In genomic region chr2:71605173-71605641, GRCh38 we compare ENCODE assay signal across 15 cellular contexts.
A peak's percentile ranks its signal among the peaks of the same experiment; 100 is the strongest.
DNase-seq lines count a peak whose midpoint lies in the region; ATAC-seq and TF ChIP-seq lines count a peak whose summit lies in the region.
"Had no signal": no experiment of that assay in that cellular context is flagged by ENCODE, and none has a peak within 500 bp of the region (broad histone marks: within the 10 kb centered on the region; RNA-seq: fewer than 3 reads in every experiment).

No MANE protein-coding gene starts in this region.

- no peaks in the 10 kb centered on the region for H3K9me3 Mint-ChIP-seq in activated CD8-positive, alpha-beta memory T cell treated with anti-CD3 and anti-CD28 coated beads, Interleukin-2, amount 10 ng/mL, durations not matched to agents 7 days and 5 days (ENCODE audit: low read depth)
- H3K9me3 Mint-ChIP-seq: activated T-cell treated with anti-CD3 and anti-CD28 coated beads, Interleukin-2, amount 50 U/mL, for 72 hours had no signal

- WGBS in upper lobe of left lung, 2 donors: 35 to 47% methylated on average over 8 to 9 of the region's 9 CpGs

- H3K27me3 ChIP-seq in dorsolateral prefrontal cortex: no peaks in the 10 kb centered on the region
- H3K27me3 ChIP-seq in lower lobe of right lung (ENCODE audit: low read depth): no peaks in the 10 kb centered on the region
- no peaks in the 10 kb centered on the region for H3K27me3 ChIP-seq in upper lobe of left lung
- H3K27me3 ChIP-seq: breast epithelium had no signal

- H3K4me1 ChIP-seq in lower lobe of right lung: peaks cover 28% of the 10 kb centered on the region
- H3K4me1 ChIP-seq in upper lobe of left lung: peaks cover 14 to 37% (median 31%) of the 10 kb centered on the region in 4 donors
- H3K4me1 ChIP-seq: A549, breast epithelium, Caco-2 had no signal

- TF ChIP-seq CTCF in dorsolateral prefrontal cortex (IDR thresholded peaks at IDR 0.05 in 54 of 56, conservative IDR thresholded peaks at IDR 0.05 in 2 of 56; ENCODE audit: low read depth in 1 of 56, partially characterized antibody in 56 of 56) (no peak), lower lobe of right lung (IDR thresholded peaks at IDR 0.05) (no peak), upper lobe of left lung (IDR thresholded peaks at IDR 0.05) (no peak)

- TF ChIP-seq POLR2A in upper lobe of left lung (IDR thresholded peaks at IDR 0.05): no peak

- H3K9me3 ChIP-seq in lower lobe of right lung (no peaks in the 10 kb centered on the region), upper lobe of left lung (no peaks in the 10 kb centered on the region)
- H3K9me3 ChIP-seq: A549, breast epithelium, Caco-2, thoracic aorta had no signal

- no peak overlapping the region for H3K4me3 ChIP-seq in dorsolateral prefrontal cortex
- no peak overlapping the region for H3K4me3 ChIP-seq in lower lobe of right lung
- no peak overlapping the region for H3K4me3 ChIP-seq in upper lobe of left lung
- H3K4me3 ChIP-seq: A549, breast epithelium, thoracic aorta had no signal

- no peak for ATAC-seq in activated CD8-positive, alpha-beta memory T cell treated with anti-CD3 and anti-CD28 coated beads, Interleukin-2, amount 10 ng/mL, durations not matched to agents 7 days and 5 days
- ATAC-seq in lower lobe of right lung: no peak
- ATAC-seq in upper lobe of left lung (ENCODE audit: low FRiP score in 2 of 2): no peak
- no peak for ATAC-seq in HG03442 (IDR thresholded peaks at IDR 0.05; ENCODE audit: unreplicated experiment)
- no peak for ATAC-seq in HG02642 (IDR thresholded peaks at IDR 0.05; ENCODE audit: poor library complexity, unreplicated experiment)
- ATAC-seq: A549; activated T-cell treated with anti-CD3 and anti-CD28 coated beads, Interleukin-2, amount 50 U/mL, for 72 hours had no signal

- H3K27me3 Mint-ChIP-seq in activated CD8-positive, alpha-beta memory T cell treated with anti-CD3 and anti-CD28 coated beads, Interleukin-2, amount 10 ng/mL, durations not matched to agents 7 days and 5 days: no peaks in the 10 kb centered on the region

- H3K4me1 Mint-ChIP-seq in activated CD8-positive, alpha-beta memory T cell treated with anti-CD3 and anti-CD28 coated beads, Interleukin-2, amount 10 ng/mL, durations not matched to agents 7 days and 5 days: peaks cover 33% of the 10 kb centered on the region

- no peaks in the 10 kb centered on the region for H3K36me3 Mint-ChIP-seq in activated CD8-positive, alpha-beta memory T cell treated with anti-CD3 and anti-CD28 coated beads, Interleukin-2, amount 10 ng/mL, durations not matched to agents 7 days and 5 days

- CTCF ChIA-PET in activated CD8-positive, alpha-beta memory T cell treated with anti-CD3 and anti-CD28 coated beads, Interleukin-2, amount 10 ng/mL, durations not matched to agents 7 days and 5 days (lab: Charles Lee): no interaction called here

- no peak for TF ChIP-seq EP300 in upper lobe of left lung (IDR thresholded peaks at IDR 0.05)

- intact Hi-C loops in dorsolateral prefrontal cortex (cut with DNase I) (loop anchor here (5.0 to 10.0 kb wide), 3 partner anchors 192 to 1140 kb away; partner anchors contain the start of gene CYP26B1 (in 1 of the 2)), lower lobe of right lung (cut with DNase I) (no loop called here)

- H3K27ac ChIP-seq in dorsolateral prefrontal cortex: peak overlapping the region in 24 of 59 donors; percentile 0 to 96 (median 50)
- peak overlapping the region; percentile 42 for H3K27ac ChIP-seq in lower lobe of right lung
- H3K27ac ChIP-seq in upper lobe of left lung: peak overlapping the region; percentile 32 to 79 (median 66)
- H3K27ac ChIP-seq: A549, breast epithelium, epithelial cell of prostate, thoracic aorta had no signal

- H3K36me3 ChIP-seq in lower lobe of right lung (no peaks in the 10 kb centered on the region), upper lobe of left lung (peaks cover 0 to 10% (median 0%) of the 10 kb centered on the region in 4 donors)
- H3K36me3 ChIP-seq: breast epithelium, thoracic aorta had no signal

- no peak overlapping the region for H3K27ac Mint-ChIP-seq in activated CD8-positive, alpha-beta memory T cell treated with anti-CD3 and anti-CD28 coated beads, Interleukin-2, amount 10 ng/mL, durations not matched to agents 7 days and 5 days
- H3K27ac Mint-ChIP-seq: activated T-cell treated with anti-CD3 and anti-CD28 coated beads, Interleukin-2, amount 50 U/mL, for 72 hours had no signal

- peak; percentile 4 for DNase-seq in activated CD8-positive, alpha-beta memory T cell treated with anti-CD3 and anti-CD28 coated beads, Interleukin-2, amount 50 U/mL, for 4 hours
- no peak for DNase-seq in activated CD8-positive, alpha-beta memory T cell treated with anti-CD3 and anti-CD28 coated beads, Interleukin-2, amount 10 ng/mL, durations not matched to agents 7 days and 5 days
- DNase-seq in dorsolateral prefrontal cortex (peak in 6 of 10 donors; percentile 5 to 27 (median 16)), lower lobe of right lung (peak; percentile 11), upper lobe of left lung (no peak), retina (no peak)
- DNase-seq: activated T-cell treated with anti-CD3 and anti-CD28 coated beads, Interleukin-2, amount 50 U/mL, for 72 hours; NCI-H2081 treated with DMSO at 0.1 percent for 48 hours had no signal

- H3K4me3 Mint-ChIP-seq in activated CD8-positive, alpha-beta memory T cell treated with anti-CD3 and anti-CD28 coated beads, Interleukin-2, amount 10 ng/mL, durations not matched to agents 7 days and 5 days: no peak overlapping the region
- H3K4me3 Mint-ChIP-seq: activated T-cell treated with anti-CD3 and anti-CD28 coated beads, Interleukin-2, amount 50 U/mL, for 72 hours had no signal

Comparison
In these comparisons a context has a peak if more than half of its experiments do, and no peak if none do; other contexts are left out.
1. DNase-seq: peak in activated CD8-positive, alpha-beta memory T cell treated with anti-CD3 and anti-CD28 coated beads, Interleukin-2, amount 50 U/mL, for 4 hours (single experiment), dorsolateral prefrontal cortex (6 of 10) and lower lobe of right lung (single experiment); none in activated CD8-positive, alpha-beta memory T cell treated with anti-CD3 and anti-CD28 coated beads, Interleukin-2, amount 10 ng/mL, durations not matched to agents 7 days and 5 days (single experiment), upper lobe of left lung (0 of 2) and retina (single experiment).